In genomic region chr5:116038817-116039216, GRCh38 we compare ENCODE assay signal across 12 cellular contexts. TPM values are rescaled to one million over a fixed set of nuclear protein-coding genes. Genes with fewer than 3 reads are reported as not detected.
DNase-seq lines count a peak whose midpoint lies in the region; ATAC-seq and TF ChIP-seq lines count a peak whose summit lies in the region.
"Had no signal": no experiment of that assay in that cellular context is flagged by ENCODE, and none has a peak within 500 bp of the region (broad histone marks: within the 10 kb centered on the region; RNA-seq: fewer than 3 reads in every experiment).

No MANE protein-coding gene starts in this region.

- intact Hi-C loops in activated CD4-positive, alpha-beta T cell treated with anti-CD3 and anti-CD28 coated beads, Interleukin-2, amount 10 ng/mL, durations not matched to agents 24 days and 14 days (cut with micrococcal nuclease) = no loop called here
- intact Hi-C loops in A673 (cut with micrococcal nuclease; ENCODE audit: unreplicated experiment) = no loop called here

- TF ChIP-seq POLR2A in suprapubic skin (IDR thresholded peaks at IDR 0.05) = no peak

- no peaks in the 10 kb centered on the region for H3K36me3 ChIP-seq in suprapubic skin
- H3K36me3 ChIP-seq in A673 (ENCODE audit: insufficient read depth, low read length, poor library complexity, severe bottlenecking) = no peaks in the 10 kb centered on the region
- H3K36me3 ChIP-seq: right lobe of liver had no signal

- 65% methylated on average over 3 of the region's 3 CpGs for WGBS in suprapubic skin

- CTCF ChIA-PET in A673 (lab: Charles Lee) = no interaction called here

- no peak overlapping the region for H3K4me3 ChIP-seq in suprapubic skin
- H3K4me3 ChIP-seq in A673 (ENCODE audit: low read depth, low read length, poor library complexity, severe bottlenecking) = no peak overlapping the region
- H3K4me3 ChIP-seq: body of pancreas, right lobe of liver had no signal

- TF ChIP-seq CTCF in suprapubic skin (IDR thresholded peaks at IDR 0.05) (no peak), A673 (conservative IDR thresholded peaks at IDR 0.05; ENCODE audit: low read depth, low read length) (no peak)

- peaks cover 20% of the 10 kb centered on the region for H3K27me3 Mint-ChIP-seq in activated CD4-positive, alpha-beta T cell treated with anti-CD3 and anti-CD28 coated beads, Interleukin-2, amount 10 ng/mL, durations not matched to agents 24 days and 14 days

- H3K9me3 Mint-ChIP-seq in activated CD4-positive, alpha-beta T cell treated with anti-CD3 and anti-CD28 coated beads, Interleukin-2, amount 10 ng/mL, durations not matched to agents 24 days and 14 days = no peaks in the 10 kb centered on the region

- H3K4me1 ChIP-seq in suprapubic skin (no peaks in the 10 kb centered on the region), A673 (ENCODE audit: insufficient read depth, low read length, poor library complexity, severe bottlenecking) (no peaks in the 10 kb centered on the region)
- H3K4me1 ChIP-seq: body of pancreas, right lobe of liver had no signal

- ATAC-seq in HG02852 (IDR thresholded peaks at IDR 0.05; ENCODE audit: unreplicated experiment) = peak; percentile 90
- ATAC-seq: body of pancreas had no signal

- DNase-seq in activated CD4-positive, alpha-beta T cell treated with anti-CD3 and anti-CD28 coated beads for 48 hours = peak; percentile 7
- DNase-seq in activated CD4-positive, alpha-beta T cell treated with anti-CD3 and anti-CD28 coated beads, Interleukin-2, amount 50 U/mL, for 4 hours = no peak
- DNase-seq in NCI-H69 (lab: John Stamatoyannopoulos, UW) (peak; percentile 94), suprapubic skin (ENCODE audit: low spot score in 2 of 2) (no peak), A673 (ENCODE audit: low spot score) (no peak)
- DNase-seq in stimulated activated CD8-positive, alpha-beta memory T cell treated with anti-CD3 and anti-CD28 coated beads, Interleukin-4, amount 100 ng/mL, for 24 hours (ENCODE audit: low read depth) = peak; percentile 4
- no peak for DNase-seq in activated CD4-positive, alpha-beta T cell treated with anti-CD3 and anti-CD28 coated beads, Interleukin-2, amount 10 ng/mL, durations not matched to agents 24 days and 14 days
- DNase-seq: body of pancreas, right lobe of liver, trophoblast cell had no signal

- no peaks in the 10 kb centered on the region for H3K9me3 ChIP-seq in suprapubic skin
- no peaks in the 10 kb centered on the region for H3K9me3 ChIP-seq in A673 (ENCODE audit: low read depth, low read length, poor library complexity, severe bottlenecking)
- H3K9me3 ChIP-seq: body of pancreas, right lobe of liver had no signal

- no TSS peak for BruUV-seq in A673 (replicated peaks; lab: Mats Ljungman, UMichigan)

- POLR2A ChIA-PET in A673 (lab: Charles Lee; ENCODE audit: low non-redundant PET) = no interaction called here

- H3K27ac Mint-ChIP-seq in activated CD4-positive, alpha-beta T cell treated with anti-CD3 and anti-CD28 coated beads, Interleukin-2, amount 10 ng/mL, durations not matched to agents 24 days and 14 days = no peak overlapping the region

- peaks cover 5% of the 10 kb centered on the region for H3K27me3 ChIP-seq in suprapubic skin
- no peaks in the 10 kb centered on the region for H3K27me3 ChIP-seq in A673 (replicated peaks; ENCODE audit: insufficient read depth, low read depth, low read length, poor library complexity)
- H3K27me3 ChIP-seq: body of pancreas, right lobe of liver had no signal

- H3K27ac ChIP-seq in suprapubic skin = no peak overlapping the region
- no peak overlapping the region for H3K27ac ChIP-seq in A673 (ENCODE audit: low read depth, low read length, poor library complexity, severe bottlenecking)
- H3K27ac ChIP-seq: body of pancreas, right lobe of liver had no signal

- TF ChIP-seq EP300 in suprapubic skin (IDR thresholded peaks at IDR 0.05) = no peak

- H3K4me3 Mint-ChIP-seq in activated CD4-positive, alpha-beta T cell treated with anti-CD3 and anti-CD28 coated beads, Interleukin-2, amount 10 ng/mL, durations not matched to agents 24 days and 14 days = no peak overlapping the region

- H3K4me1 Mint-ChIP-seq in activated CD4-positive, alpha-beta T cell treated with anti-CD3 and anti-CD28 coated beads, Interleukin-2, amount 10 ng/mL, durations not matched to agents 24 days and 14 days = no peaks in the 10 kb centered on the region

- no peaks in the 10 kb centered on the region for H3K36me3 Mint-ChIP-seq in activated CD4-positive, alpha-beta T cell treated with anti-CD3 and anti-CD28 coated beads, Interleukin-2, amount 10 ng/mL, durations not matched to agents 24 days and 14 days (ENCODE audit: low read depth)

RNA-seq across cellular contexts. Expression of gene ARL14EPL, which starts 6.5 kb away (rescaled TPM):
- total RNA-seq in suprapubic skin = not detected
- not detected in 2 replicates for total RNA-seq in activated CD4-positive, alpha-beta T cell treated with anti-CD3 and anti-CD28 coated beads, Interleukin-2, amount 10 ng/mL, durations not matched to agents 24 days and 14 days
- total RNA-seq in A673 (2021) = not detected in 2 replicates
- total RNA-seq: body of pancreas; right lobe of liver; T-helper 1 cell treated with Interleukin-12 subunit alpha and Interleukin-12 subunit beta and Interleukin-4 antibody, amounts not matched to agents 30 ng/mL and 1 ng/mL, for 36 hours had no signal

RNA-seq across cellular contexts. Expression of gene COMMD10, which starts 46.0 kb away (rescaled TPM):
- total RNA-seq in suprapubic skin = 10 to 100 TPM; 18.4 to 50.6 (median 22.7) TPM
- 22.2 and 24.4 TPM in 2 replicates for total RNA-seq in activated CD4-positive, alpha-beta T cell treated with anti-CD3 and anti-CD28 coated beads, Interleukin-2, amount 10 ng/mL, durations not matched to agents 24 days and 14 days
- 35.4 and 36.5 TPM in 2 replicates for total RNA-seq in A673 (2021)

Comparison
In these comparisons a context has a peak if more than half of its experiments do, and no peak if none do; other contexts are left out.
1. DNase-seq: peak in activated CD4-positive, alpha-beta T cell treated with anti-CD3 and anti-CD28 coated beads for 48 hours (single experiment), NCI-H69 (single experiment) and stimulated activated CD8-positive, alpha-beta memory T cell treated with anti-CD3 and anti-CD28 coated beads, Interleukin-4, amount 100 ng/mL, for 24 hours (single experiment); none in activated CD4-positive, alpha-beta T cell treated with anti-CD3 and anti-CD28 coated beads, Interleukin-2, amount 50 U/mL, for 4 hours (0 of 2), suprapubic skin (0 of 2), activated CD4-positive, alpha-beta T cell treated with anti-CD3 and anti-CD28 coated beads, Interleukin-2, amount 10 ng/mL, durations not matched to agents 24 days and 14 days (single experiment) and A673 (single experiment).